30 cellular contexts compared by ENCODE assay signal in the genomic region with DNA sequence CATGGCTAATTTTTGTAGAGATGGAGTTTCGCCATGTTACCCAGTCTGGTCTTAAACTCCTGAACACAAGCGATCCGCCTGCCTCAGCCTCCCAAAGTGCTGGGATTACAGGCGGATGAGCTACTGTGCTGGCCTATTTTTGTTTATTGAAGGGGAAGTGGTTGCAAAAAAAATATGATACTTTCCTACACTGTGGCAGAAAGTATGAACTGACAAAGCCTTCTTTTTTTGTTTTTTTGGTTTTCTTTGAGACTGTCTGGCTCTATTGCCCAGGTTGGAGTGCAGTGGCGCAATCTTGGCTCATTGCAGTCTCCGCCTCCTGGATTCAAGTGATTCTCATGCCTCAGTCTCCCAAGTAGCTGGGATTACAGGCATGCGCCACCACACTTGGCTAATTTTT. TPM values are rescaled to one million over a fixed set of nuclear protein-coding genes. Genes with fewer than 3 reads are reported as not detected.
DNase-seq lines count a peak whose midpoint lies in the region; ATAC-seq and TF ChIP-seq lines count a peak whose summit lies in the region.
"Had no signal": no experiment of that assay in that cellular context is flagged by ENCODE, and none has a peak within 500 bp of the region (broad histone marks: within the 10 kb centered on the region; RNA-seq: fewer than 3 reads in every experiment).

No MANE protein-coding gene starts in this region.

- peaks cover 9% of the 10 kb centered on the region for H3K9me3 Mint-ChIP-seq in activated naive CD4-positive, alpha-beta T cell treated with anti-CD3 and anti-CD28 coated beads, Interleukin-2, amount 10 ng/mL, durations not matched to agents 7 days and 5 days
- no peaks in the 10 kb centered on the region for H3K9me3 Mint-ChIP-seq in activated CD8-positive, alpha-beta T cell treated with anti-CD3 and anti-CD28 coated beads, Interleukin-2, amount 10 ng/mL, durations not matched to agents 7 days and 5 days (ENCODE audit: insufficient read depth)
- H3K9me3 Mint-ChIP-seq in natural killer cell treated with Interleukin-12 subunit alpha and Interleukin-12 subunit beta and Interleukin-15 and Interleukin-18, amount 100 ng/mL, for 72 hours: peaks cover 10% of the 10 kb centered on the region
- H3K9me3 Mint-ChIP-seq: HFFc6 had no signal

- H3K79me2 ChIP-seq in Loucy (ENCODE audit: insufficient read depth, low read length): no peaks in the 10 kb centered on the region
- H3K79me2 ChIP-seq: hepatocyte had no signal

- TF ChIP-seq POLR2A in vagina (IDR thresholded peaks at IDR 0.05): no peak

- H3K27me3 ChIP-seq in Loucy (ENCODE audit: insufficient read depth, low read length, poor library complexity, severe bottlenecking): no peaks in the 10 kb centered on the region
- no peaks in the 10 kb centered on the region for H3K27me3 ChIP-seq in vagina
- H3K27me3 ChIP-seq: hepatocyte, SJCRH30, suprapubic skin, upper lobe of right lung had no signal

- peak overlapping the region; percentile 50 for H3K27ac Mint-ChIP-seq in activated naive CD4-positive, alpha-beta T cell treated with anti-CD3 and anti-CD28 coated beads, Interleukin-2, amount 10 ng/mL, durations not matched to agents 7 days and 5 days
- H3K27ac Mint-ChIP-seq in activated CD8-positive, alpha-beta T cell treated with anti-CD3 and anti-CD28 coated beads, Interleukin-2, amount 10 ng/mL, durations not matched to agents 7 days and 5 days: peak overlapping the region; percentile 71
- peak overlapping the region; percentile 84 to 88 for H3K27ac Mint-ChIP-seq in natural killer cell treated with Interleukin-12 subunit alpha and Interleukin-12 subunit beta and Interleukin-15 and Interleukin-18, amount 100 ng/mL, for 72 hours
- H3K27ac Mint-ChIP-seq: activated B cell treated with CpG ODN at 0.5 μM for 24 hours; HFFc6; stimulated activated naive B cell treated with anti-CD40 and anti-IgM and Interleukin-4, amounts not matched to agents 10 μg/mL and 1 μg/mL and 100 μg/mL, for 72 hours had no signal

- no peak overlapping the region for H3K9ac ChIP-seq in Loucy (ENCODE audit: low read depth, low read length, poor library complexity, severe bottlenecking)

- no peaks in the 10 kb centered on the region for H3K27me3 Mint-ChIP-seq in activated naive CD4-positive, alpha-beta T cell treated with anti-CD3 and anti-CD28 coated beads, Interleukin-2, amount 10 ng/mL, durations not matched to agents 7 days and 5 days
- no peaks in the 10 kb centered on the region for H3K27me3 Mint-ChIP-seq in activated CD8-positive, alpha-beta T cell treated with anti-CD3 and anti-CD28 coated beads, Interleukin-2, amount 10 ng/mL, durations not matched to agents 7 days and 5 days (ENCODE audit: low read depth)
- no peaks in the 10 kb centered on the region for H3K27me3 Mint-ChIP-seq in natural killer cell treated with Interleukin-12 subunit alpha and Interleukin-12 subunit beta and Interleukin-15 and Interleukin-18, amount 100 ng/mL, for 72 hours
- H3K27me3 Mint-ChIP-seq: activated B cell treated with CpG ODN at 0.5 μM for 24 hours; stimulated activated naive B cell treated with anti-CD40 and anti-IgM and Interleukin-4, amounts not matched to agents 10 μg/mL and 1 μg/mL and 100 μg/mL, for 72 hours had no signal

- intact Hi-C loops in posterior cingulate gyrus (cut with DNase I): no loop called here
- intact Hi-C loops in vagina (cut with DNase I): no loop called here

- POLR2A ChIA-PET in activated CD8-positive, alpha-beta T cell treated with anti-CD3 and anti-CD28 coated beads, Interleukin-2, amount 10 ng/mL, durations not matched to agents 7 days and 5 days (lab: Charles Lee): interaction anchor here (1.4 kb wide), 1 partner anchor 47 kb away, joined by 4 read pairs; no protein-coding TSS in a partner anchor

- H3K36me3 ChIP-seq in Loucy (ENCODE audit: insufficient read depth, low read length) (peaks cover 53% of the 10 kb centered on the region), vagina (peaks cover 0 to 46% of the 10 kb centered on the region in 2 donors)

- H3K4me3 Mint-ChIP-seq in activated naive CD4-positive, alpha-beta T cell treated with anti-CD3 and anti-CD28 coated beads, Interleukin-2, amount 10 ng/mL, durations not matched to agents 7 days and 5 days: no peak overlapping the region
- no peak overlapping the region for H3K4me3 Mint-ChIP-seq in activated CD8-positive, alpha-beta T cell treated with anti-CD3 and anti-CD28 coated beads, Interleukin-2, amount 10 ng/mL, durations not matched to agents 7 days and 5 days
- peak overlapping the region; percentile 71 for H3K4me3 Mint-ChIP-seq in natural killer cell treated with Interleukin-12 subunit alpha and Interleukin-12 subunit beta and Interleukin-15 and Interleukin-18, amount 100 ng/mL, for 72 hours
- H3K4me3 Mint-ChIP-seq: activated B cell treated with CpG ODN at 0.5 μM for 24 hours; HFFc6; stimulated activated naive B cell treated with anti-CD40 and anti-IgM and Interleukin-4, amounts not matched to agents 10 μg/mL and 1 μg/mL and 100 μg/mL, for 72 hours had no signal

- DNase-seq in activated naive CD4-positive, alpha-beta T cell treated with anti-CD3 and anti-CD28 coated beads, Interleukin-2, amount 10 ng/mL, durations not matched to agents 7 days and 5 days: no peak
- DNase-seq in activated naive CD4-positive, alpha-beta T cell treated with anti-CD3 and anti-CD28 coated beads, Interleukin-2, amount 50 U/mL, for 16 hours: no peak
- no peak for DNase-seq in activated CD8-positive, alpha-beta T cell treated with anti-CD3 and anti-CD28 coated beads, Interleukin-2, amount 10 ng/mL, durations not matched to agents 7 days and 5 days
- DNase-seq in natural killer cell treated with Interleukin-12 subunit alpha and Interleukin-12 subunit beta and Interleukin-15 and Interleukin-18, amount 100 ng/mL, for 72 hours (ENCODE audit: low spot score): no peak
- DNase-seq in posterior cingulate gyrus (no peak), NCI-H1930 (lab: John Stamatoyannopoulos, UW) (no peak), vagina (ENCODE audit: extremely low spot score in 2 of 2) (no peak)
- DNase-seq: activated B cell treated with CpG ODN at 0.5 μM for 24 hours; activated CD4-positive, alpha-beta T cell treated with anti-CD3 and anti-CD28 coated beads, Interleukin-2, amount 50 U/mL, for 48 hours; activated gamma-delta T cell treated with Interleukin-2 at 50 U/mL for 16 hours; activated T-cell treated with anti-CD3 and anti-CD28 coated beads for 4 hours; AML-193; anterior cingulate cortex; DMS153; GOT3; HFFc6; left colon; NCI-H1092 treated with DMSO at 0.1 percent for 48 hours; NCI-H187; NCI-H2171 treated with DMSO at 0.1 percent for 48 hours; NCI-H510A; RPMI8226; SJCRH30; stimulated activated naive B cell treated with anti-CD40 and anti-IgM and Interleukin-4, amounts not matched to agents 10 μg/mL and 1 μg/mL and 100 μg/mL, for 72 hours; upper lobe of right lung had no signal

- no peak overlapping the region for H3K27ac ChIP-seq in vagina
- H3K27ac ChIP-seq: A549, epithelial cell of prostate, hepatocyte, SJCRH30, suprapubic skin, upper lobe of right lung had no signal

- H3K9me3 ChIP-seq in Loucy (ENCODE audit: insufficient read depth, low read depth, low read length) (peaks cover 2% of the 10 kb centered on the region; the same call in 1 of the 2 replicates), vagina (no peaks in the 10 kb centered on the region)
- H3K9me3 ChIP-seq: A549, SJCRH30, suprapubic skin, upper lobe of right lung had no signal

- CTCF ChIA-PET in activated naive CD4-positive, alpha-beta T cell treated with anti-CD3 and anti-CD28 coated beads, Interleukin-2, amount 10 ng/mL, durations not matched to agents 7 days and 5 days (lab: Charles Lee): interaction anchor here (1.5 kb wide), 1 partner anchor 9 kb away, joined by 3 read pairs; no protein-coding TSS in a partner anchor
- CTCF ChIA-PET in activated CD8-positive, alpha-beta T cell treated with anti-CD3 and anti-CD28 coated beads, Interleukin-2, amount 10 ng/mL, durations not matched to agents 7 days and 5 days (lab: Charles Lee): interaction anchor here (0.6 to 1.6 kb wide), 2 partner anchors 25 to 46 kb away, joined by 4 to 6 read pairs; no protein-coding TSS in a partner anchor

- H3F3A ChIP-seq in Loucy (ENCODE audit: low read depth): no peaks in the 10 kb centered on the region

- ATAC-seq in activated CD8-positive, alpha-beta T cell treated with anti-CD3 and anti-CD28 coated beads, Interleukin-2, amount 10 ng/mL, durations not matched to agents 7 days and 5 days: no peak
- ATAC-seq in natural killer cell treated with Interleukin-12 subunit alpha and Interleukin-12 subunit beta and Interleukin-15 and Interleukin-18, amount 100 ng/mL, for 72 hours: no peak
- ATAC-seq: A549; left colon; stimulated activated naive B cell treated with anti-CD40 and anti-IgM and Interleukin-4, amounts not matched to agents 10 μg/mL and 1 μg/mL and 100 μg/mL, for 72 hours; upper lobe of right lung had no signal

- peaks cover 86% of the 10 kb centered on the region for H3K36me3 Mint-ChIP-seq in activated naive CD4-positive, alpha-beta T cell treated with anti-CD3 and anti-CD28 coated beads, Interleukin-2, amount 10 ng/mL, durations not matched to agents 7 days and 5 days
- peaks cover 91% of the 10 kb centered on the region for H3K36me3 Mint-ChIP-seq in activated CD8-positive, alpha-beta T cell treated with anti-CD3 and anti-CD28 coated beads, Interleukin-2, amount 10 ng/mL, durations not matched to agents 7 days and 5 days (ENCODE audit: low read depth)
- peaks cover 63% of the 10 kb centered on the region for H3K36me3 Mint-ChIP-seq in natural killer cell treated with Interleukin-12 subunit alpha and Interleukin-12 subunit beta and Interleukin-15 and Interleukin-18, amount 100 ng/mL, for 72 hours

- H3K4me2 ChIP-seq in Loucy (ENCODE audit: low read depth, low read length, poor library complexity, severe bottlenecking): peak overlapping the region; percentile 27
- H3K4me2 ChIP-seq: A549, hepatocyte had no signal

- H3K9me2 ChIP-seq in Loucy (replicated peaks; ENCODE audit: low read depth, low read length): no peaks in the 10 kb centered on the region

- peaks cover 52% of the 10 kb centered on the region for H3K4me1 Mint-ChIP-seq in activated naive CD4-positive, alpha-beta T cell treated with anti-CD3 and anti-CD28 coated beads, Interleukin-2, amount 10 ng/mL, durations not matched to agents 7 days and 5 days
- peaks cover 63% of the 10 kb centered on the region for H3K4me1 Mint-ChIP-seq in activated CD8-positive, alpha-beta T cell treated with anti-CD3 and anti-CD28 coated beads, Interleukin-2, amount 10 ng/mL, durations not matched to agents 7 days and 5 days (ENCODE audit: low read depth)
- H3K4me1 Mint-ChIP-seq in natural killer cell treated with Interleukin-12 subunit alpha and Interleukin-12 subunit beta and Interleukin-15 and Interleukin-18, amount 100 ng/mL, for 72 hours (ENCODE audit: low read depth in 2 of 2): peaks cover 60 to 75% of the 10 kb centered on the region in 2 donors

- H3K4me1 ChIP-seq in Loucy (ENCODE audit: insufficient read depth, low read length, poor library complexity, severe bottlenecking): peaks cover 44% of the 10 kb centered on the region
- no peaks in the 10 kb centered on the region for H3K4me1 ChIP-seq in vagina
- H3K4me1 ChIP-seq: A549, SJCRH30, suprapubic skin had no signal

- H3K4me3 ChIP-seq in Loucy (ENCODE audit: low read length, poor library complexity, severe bottlenecking) (no peak overlapping the region), vagina (no peak overlapping the region)
- H3K4me3 ChIP-seq: A549, hepatocyte, SJCRH30, suprapubic skin, upper lobe of right lung had no signal

- TF ChIP-seq CTCF in Loucy (conservative IDR thresholded peaks at IDR 0.05; ENCODE audit: low read length): no peak
- no peak for TF ChIP-seq CTCF in vagina (IDR thresholded peaks at IDR 0.05)

- no peak overlapping the region for H2AFZ ChIP-seq in Loucy (ENCODE audit: low read length)
- H2AFZ ChIP-seq: hepatocyte had no signal

- no peaks in the 10 kb centered on the region for H4K20me1 ChIP-seq in Loucy (ENCODE audit: insufficient read depth, low read length, poor library complexity, severe bottlenecking)

RNA-seq across cellular contexts. Expression of a gene that starts 50.9 kb away (rescaled TPM):
- total RNA-seq in activated CD8-positive, alpha-beta T cell treated with anti-CD3 and anti-CD28 coated beads, Interleukin-2, amount 10 ng/mL, durations not matched to agents 7 days and 5 days: 100 to 1,000 TPM; 126 to 132 TPM
- 100 to 1,000 TPM; 144 to 184 TPM for total RNA-seq in natural killer cell treated with Interleukin-12 subunit alpha and Interleukin-12 subunit beta and Interleukin-15 and Interleukin-18, amount 100 ng/mL, for 72 hours
- total RNA-seq in vagina: 25.0 TPM

RNA-seq across cellular contexts. Expression of a gene that starts 51.2 kb away (rescaled TPM):
- 10 to 100 TPM; 26.9 to 28.2 TPM for total RNA-seq in activated CD8-positive, alpha-beta T cell treated with anti-CD3 and anti-CD28 coated beads, Interleukin-2, amount 10 ng/mL, durations not matched to agents 7 days and 5 days
- total RNA-seq in natural killer cell treated with Interleukin-12 subunit alpha and Interleukin-12 subunit beta and Interleukin-15 and Interleukin-18, amount 100 ng/mL, for 72 hours: 10 to 100 TPM; 24.0 to 27.2 TPM
- 20.4 TPM for total RNA-seq in vagina
